8 cellular contexts compared by ENCODE assay signal in the genomic region with DNA sequence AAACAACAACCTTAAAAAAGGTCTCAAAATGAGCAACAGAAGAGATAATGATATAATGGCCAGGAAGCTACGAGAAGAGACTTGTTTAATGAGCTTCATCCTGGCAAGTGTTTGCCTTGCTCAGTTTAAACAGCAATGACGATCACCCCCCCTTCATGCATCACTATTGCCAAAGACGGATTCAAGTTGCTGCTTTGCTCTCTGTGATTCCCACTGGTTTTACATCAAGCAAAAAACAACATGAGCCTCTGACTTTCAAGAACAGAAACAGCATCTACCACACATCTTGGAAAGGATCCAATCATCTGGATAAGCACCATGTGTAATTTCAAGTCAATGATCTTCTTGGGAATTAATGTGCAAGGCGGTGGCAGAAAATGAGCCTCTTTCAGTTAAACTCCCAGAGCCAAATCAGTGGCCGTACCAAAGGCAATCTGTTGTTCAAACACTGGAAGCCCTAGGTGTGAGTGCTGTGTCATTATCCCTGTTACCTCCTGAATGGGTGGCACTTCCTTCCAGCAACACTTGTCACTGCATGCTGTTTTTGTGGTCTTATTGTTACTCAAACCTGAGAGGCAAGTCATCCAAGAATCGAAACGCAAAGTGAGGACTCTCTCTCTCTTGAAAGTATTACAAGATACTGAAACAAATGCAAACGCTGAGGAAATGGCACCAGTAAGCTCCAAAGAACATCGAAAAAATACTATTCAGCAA.
DNase-seq lines count a peak whose midpoint lies in the region; ATAC-seq, FAIRE-seq and TF ChIP-seq lines count a peak whose summit lies in the region.

No MANE protein-coding gene starts in this region.

- 44% methylated on average over 9 of the region's 9 CpGs for WGBS in GM12878 (ENCODE audit: insufficient coverage, insufficient replicate concordance, low lambda C conversion rate, missing lambda C conversion rate)
- 67 to 71% methylated on average over 9 of the region's 9 CpGs for WGBS in testis, 2 donors

- peaks cover 15% of the 10 kb centered on the region; the same call in 1 of the 2 replicates for H4K20me1 ChIP-seq in GM12878 (ENCODE audit: control insufficient read depth, insufficient read depth)

- H3K9ac ChIP-seq in GM12878 (ENCODE audit: control insufficient read depth, insufficient read depth, low read length) = no peak overlapping the region

- SMC1A ChIA-PET in GM12878 (lab: Charles Lee; ENCODE audit: uncharacterized antibody, unreplicated experiment) = no interaction called here

- H3K27ac ChIP-seq in GM12878 (ENCODE audit: control insufficient read depth, insufficient read depth) (no peak overlapping the region), testis (no peak overlapping the region)

- peak; percentile 8 to 45; a peak in 1 of 4 replicates for TF ChIP-seq EP300 in GM12878 (IDR thresholded peaks at IDR 0.05; ENCODE audit: borderline replicate concordance in 1 of 2, control insufficient read depth in 1 of 2, low read depth in 2 of 2, low read length in 2 of 2)

- H3K27me3 ChIP-seq in GM12878 (replicated peaks in 1 of 2; ENCODE audit: control insufficient read depth in 2 of 2, insufficient read depth in 2 of 2, low read length in 1 of 2) (no peaks in the 10 kb centered on the region), testis (no peaks in the 10 kb centered on the region)

- no peaks in the 10 kb centered on the region; a peak in 1 of 4 replicates for H3K36me3 ChIP-seq in GM12878 (ENCODE audit: control insufficient read depth in 2 of 2, insufficient read depth in 2 of 2, low read length in 1 of 2)
- H3K36me3 ChIP-seq in testis (ENCODE audit: low read depth, missing control alignments) = no peaks in the 10 kb centered on the region

- peak; percentile 38 for DNase-seq in EH (ENCODE audit: low read depth)
- DNase-seq in NCI-H2081 treated with DMSO at 0.1 percent for 48 hours (lab: John Stamatoyannopoulos, UW) = peak; percentile 79
- peak; percentile 67 for DNase-seq in GM12878 (ENCODE audit: low read depth, low spot score)
- DNase-seq in stimulated activated CD4-positive, alpha-beta T cell treated with anti-CD3 and anti-CD28 coated beads, Interleukin-4, amount 100 ng/mL, for 48 hours (ENCODE audit: low read depth in 2 of 2) = peak; percentile 12 to 28
- DNase-seq in urothelium cell line (ENCODE audit: low spot score) = no peak
- DNase-seq in testis = no peak
- no peak for DNase-seq in HEK293T (ENCODE audit: extremely low spot score)

- peak overlapping the region; percentile 38 for H3K4me2 ChIP-seq in GM12878 (ENCODE audit: control insufficient read depth, insufficient read depth)

- no peak for TF ChIP-seq POLR2A in GM12878 (IDR thresholded peaks at IDR 0.05; ENCODE audit: low read depth, low read length)
- TF ChIP-seq POLR2A in testis (IDR thresholded peaks at IDR 0.05) = no peak

- H3K9me3 ChIP-seq in GM12878 (replicated peaks; ENCODE audit: control insufficient read depth, insufficient read depth, low read length) (no peaks in the 10 kb centered on the region; the same call in 2 of the 3 replicates), testis (no peaks in the 10 kb centered on the region)

- ATAC-seq in GM21528 (IDR thresholded peaks at IDR 0.05; ENCODE audit: low FRiP score, unreplicated experiment) (peak; percentile 51), GM12878 (peak; percentile 92)

- in situ Hi-C loops in GM12878 (cut with MboI) = no loop called here

- 0 out of 2 replicates have a peak overlapping the region, but pooled peaks have one; percentile 29 for H3K4me3 ChIP-seq in GM12878
- no peak overlapping the region for H3K4me3 ChIP-seq in testis

- POLR2A ChIA-PET in GM12878 (lab: Charles Lee) = no interaction called here
- POLR2A ChIA-PET in HEK293T (lab: Yijun Ruan, JAX) = interaction anchor here (1.4 kb wide), 1 partner anchor 14 kb away, joined by 3 read pairs; no protein-coding TSS in a partner anchor

- FAIRE-seq in GM12878 (lab: Jason Lieb, UNC) (peak; percentile 99), urothelium cell line (lab: Jason Lieb, UNC) (no peak)

- CTCF ChIA-PET in GM12878 (lab: Yijun Ruan, JAX) = interaction anchor here (0.6 to 1.4 kb wide), 2 partner anchors 29 to 280 kb away, joined by 3 read pairs; no protein-coding TSS in a partner anchor
- CTCF ChIA-PET in HEK293T (lab: Yijun Ruan, JAX) = no interaction called here

- no TSS peak for BruUV-seq in GM12878 (replicated peaks; lab: Mats Ljungman, UMichigan)

- no peak for TF ChIP-seq RAD21 in GM12878 (IDR thresholded peaks at IDR 0.05; ENCODE audit: insufficient read depth, low read depth, low read length)

- H2AFZ ChIP-seq in GM12878 (ENCODE audit: control insufficient read depth, low read depth, low read length) = no peak overlapping the region

- TF ChIP-seq CTCF in GM12878 (IDR thresholded peaks at IDR 0.05 in 2 of 3, conservative IDR thresholded peaks at IDR 0.05 in 1 of 3; ENCODE audit: control insufficient read depth in 2 of 3, extremely low read depth in 1 of 3, insufficient read depth in 1 of 3, low read depth in 3 of 3, low read length in 3 of 3) (no peak), testis (IDR thresholded peaks at IDR 0.05) (no peak)

- H3K79me2 ChIP-seq in GM12878 (ENCODE audit: control insufficient read depth, insufficient read depth, low read length) = no peaks in the 10 kb centered on the region

- intact Hi-C loops in GM12878 (cut with micrococcal nuclease; ENCODE audit: unreplicated experiment) (no loop called here), testis (cut with DNase I; ENCODE audit: low total_unique reads) (no loop called here)

- RAD21 ChIA-PET in GM12878 (lab: Charles Lee; ENCODE audit: unreplicated experiment) = no interaction called here

- peaks cover 36% of the 10 kb centered on the region for H3K4me1 ChIP-seq in GM12878 (ENCODE audit: control insufficient read depth, insufficient read depth, low read length)
- H3K4me1 ChIP-seq in testis = no peaks in the 10 kb centered on the region

TF ChIP-seq in GM12878, 131 proteins besides CTCF, POLR2A, EP300 and RAD21 (continues in another document):
- TF ChIP-seq CHD2 (IDR thresholded peaks at IDR 0.05; ENCODE audit: borderline replicate concordance, low read depth, low read length) (no peak), JUNB (IDR thresholded peaks at IDR 0.05) (peak; percentile 98), ETV6 (conservative IDR thresholded peaks at IDR 0.05 in 1 of 2, IDR thresholded peaks at IDR 0.05 in 1 of 2; ENCODE audit: borderline replicate concordance in 1 of 2, low read depth in 1 of 2) (peak in 1 of 2 experiments; percentile 96; a peak in 2 of 4 replicates), MTA3 (IDR thresholded peaks at IDR 0.05; ENCODE audit: borderline replicate concordance, low read length) (peak; percentile 92; the same call in 1 of the 2 replicates), ESRRA (IDR thresholded peaks at IDR 0.05; ENCODE audit: low read length) (no peak)
- TF ChIP-seq, protein P1, sequence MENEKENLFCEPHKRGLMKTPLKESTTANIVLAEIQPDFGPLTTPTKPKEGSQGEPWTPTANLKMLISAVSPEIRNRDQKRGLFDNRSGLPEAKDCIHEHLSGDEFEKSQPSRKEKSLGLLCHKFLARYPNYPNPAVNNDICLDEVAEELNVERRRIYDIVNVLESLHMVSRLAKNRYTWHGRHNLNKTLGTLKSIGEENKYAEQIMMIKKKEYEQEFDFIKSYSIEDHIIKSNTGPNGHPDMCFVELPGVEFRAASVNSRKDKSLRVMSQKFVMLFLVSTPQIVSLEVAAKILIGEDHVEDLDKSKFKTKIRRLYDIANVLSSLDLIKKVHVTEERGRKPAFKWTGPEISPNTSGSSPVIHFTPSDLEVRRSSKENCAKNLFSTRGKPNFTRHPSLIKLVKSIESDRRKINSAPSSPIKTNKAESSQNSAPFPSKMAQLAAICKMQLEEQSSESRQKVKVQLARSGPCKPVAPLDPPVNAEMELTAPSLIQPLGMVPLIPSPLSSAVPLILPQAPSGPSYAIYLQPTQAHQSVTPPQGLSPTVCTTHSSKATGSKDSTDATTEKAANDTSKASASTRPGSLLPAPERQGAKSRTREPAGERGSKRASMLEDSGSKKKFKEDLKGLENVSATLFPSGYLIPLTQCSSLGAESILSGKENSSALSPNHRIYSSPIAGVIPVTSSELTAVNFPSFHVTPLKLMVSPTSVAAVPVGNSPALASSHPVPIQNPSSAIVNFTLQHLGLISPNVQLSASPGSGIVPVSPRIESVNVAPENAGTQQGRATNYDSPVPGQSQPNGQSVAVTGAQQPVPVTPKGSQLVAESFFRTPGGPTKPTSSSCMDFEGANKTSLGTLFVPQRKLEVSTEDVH (IDR thresholded peaks at IDR 0.05; ENCODE audit: low read depth, partially characterized antibody) = no peak

TF ChIP-seq in HEK293T, 16 proteins besides CTCF, POLR2A, EP300 and RAD21:
- no peak for TF ChIP-seq LEF1 (IDR thresholded peaks at IDR 0.05; ENCODE audit: borderline replicate concordance)
- TF ChIP-seq ZNF384 (IDR thresholded peaks at IDR 0.05) = no peak
- TF ChIP-seq ARNT (IDR thresholded peaks at IDR 0.05) = no peak
- no peak for TF ChIP-seq L3MBTL2 (conservative IDR thresholded peaks at IDR 0.05)
- TF ChIP-seq FOXA1 (IDR thresholded peaks at IDR 0.05) = no peak
- TF ChIP-seq BHLHE40 (IDR thresholded peaks at IDR 0.05; ENCODE audit: borderline replicate concordance) = no peak
- no peak for TF ChIP-seq FOXK2 (IDR thresholded peaks at IDR 0.05)
- no peak for TF ChIP-seq HDGF (IDR thresholded peaks at IDR 0.05; ENCODE audit: borderline replicate concordance)
- TF ChIP-seq CTBP1 (IDR thresholded peaks at IDR 0.05; ENCODE audit: borderline replicate concordance) = no peak
- TF ChIP-seq, protein P2, sequence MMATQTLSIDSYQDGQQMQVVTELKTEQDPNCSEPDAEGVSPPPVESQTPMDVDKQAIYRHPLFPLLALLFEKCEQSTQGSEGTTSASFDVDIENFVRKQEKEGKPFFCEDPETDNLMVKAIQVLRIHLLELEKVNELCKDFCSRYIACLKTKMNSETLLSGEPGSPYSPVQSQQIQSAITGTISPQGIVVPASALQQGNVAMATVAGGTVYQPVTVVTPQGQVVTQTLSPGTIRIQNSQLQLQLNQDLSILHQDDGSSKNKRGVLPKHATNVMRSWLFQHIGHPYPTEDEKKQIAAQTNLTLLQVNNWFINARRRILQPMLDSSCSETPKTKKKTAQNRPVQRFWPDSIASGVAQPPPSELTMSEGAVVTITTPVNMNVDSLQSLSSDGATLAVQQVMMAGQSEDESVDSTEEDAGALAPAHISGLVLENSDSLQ (IDR thresholded peaks at IDR 0.05) = no peak
- no peak for TF ChIP-seq SUZ12 (IDR thresholded peaks at IDR 0.05)
- no peak for TF ChIP-seq NFRKB (IDR thresholded peaks at IDR 0.05)
- TF ChIP-seq ELF4 (IDR thresholded peaks at IDR 0.05) = no peak
- no peak for TF ChIP-seq TARDBP (IDR thresholded peaks at IDR 0.05)
- TF ChIP-seq SP1 (IDR thresholded peaks at IDR 0.05) = no peak
- TF ChIP-seq FOXM1 (IDR thresholded peaks at IDR 0.05; ENCODE audit: borderline replicate concordance) = no peak

Comparison
In these comparisons a context has a peak if more than half of its experiments do, and no peak if none do; other contexts are left out.
1. DNase-seq: peak in EH (single experiment), NCI-H2081 treated with DMSO at 0.1 percent for 48 hours (single experiment), GM12878 (single experiment) and stimulated activated CD4-positive, alpha-beta T cell treated with anti-CD3 and anti-CD28 coated beads, Interleukin-4, amount 100 ng/mL, for 48 hours (2 of 2); none in urothelium cell line (single experiment), testis (single experiment) and HEK293T (single experiment).